In genomic region chr21:36330904-36331303, GRCh38 we compare ENCODE assay signal across 8 cellular contexts. TPM values are rescaled to one million over a fixed set of nuclear protein-coding genes. Genes with fewer than 3 reads are reported as not detected.
A peak's percentile ranks its signal among the peaks of the same experiment; 100 is the strongest.
DNase-seq lines count a peak whose midpoint lies in the region; ATAC-seq, FAIRE-seq and TF ChIP-seq lines count a peak whose summit lies in the region.

No MANE protein-coding gene starts in this region.

- H3K9ac ChIP-seq in Loucy (ENCODE audit: low read depth, low read length, poor library complexity, severe bottlenecking) = peak overlapping the region; percentile 4

- H3K27me3 ChIP-seq in Loucy (ENCODE audit: insufficient read depth, low read length, poor library complexity, severe bottlenecking) (no peaks in the 10 kb centered on the region), bronchial epithelial cell (ENCODE audit: control insufficient read depth, insufficient read depth, low read length) (no peaks in the 10 kb centered on the region)

- no peak overlapping the region for H2AFZ ChIP-seq in Loucy (ENCODE audit: low read length)

- peaks cover 6% of the 10 kb centered on the region; the same call in 1 of the 2 replicates for H3F3A ChIP-seq in Loucy (ENCODE audit: low read depth)

- H3K36me3 ChIP-seq in Loucy (ENCODE audit: insufficient read depth, low read length) (peaks cover 9% of the 10 kb centered on the region; the same call in 1 of the 2 replicates), bronchial epithelial cell (ENCODE audit: control insufficient read depth, insufficient read depth, low read length) (peaks cover 7% of the 10 kb centered on the region)

- peaks cover 22% of the 10 kb centered on the region for H3K4me1 ChIP-seq in Loucy (ENCODE audit: insufficient read depth, low read length, poor library complexity, severe bottlenecking)

- FAIRE-seq in bronchial epithelial cell (lab: Jason Lieb, UNC) = no peak

- peak overlapping the region; percentile 3 for H3K4me2 ChIP-seq in Loucy (ENCODE audit: low read depth, low read length, poor library complexity, severe bottlenecking)

- no peak overlapping the region for H3K27ac ChIP-seq in coronary artery

- H4K20me1 ChIP-seq in Loucy (ENCODE audit: insufficient read depth, low read length, poor library complexity, severe bottlenecking) = peaks cover 32% of the 10 kb centered on the region

- no peaks in the 10 kb centered on the region for H3K9me2 ChIP-seq in Loucy (replicated peaks; ENCODE audit: low read depth, low read length)

- intact Hi-C loops in Right ventricle myocardium inferior (cut with DNase I) = loop anchor here (5.0 kb wide), 1 partner anchor 189 kb away; no protein-coding TSS in a partner anchor
- intact Hi-C loops in cardiac septum (cut with DNase I) = loop anchor here (2.0 kb wide), 1 partner anchor 190 kb away; no protein-coding TSS in a partner anchor

- DNase-seq in Right ventricle myocardium inferior (ENCODE audit: missing footprints) (no peak), cardiac septum (ENCODE audit: low spot score) (no peak), T-helper 1 cell (peak in 4 of 5 donors; percentile 23 to 52 (median 34)), bronchial epithelial cell (ENCODE audit: low read depth) (peak; percentile 41), left kidney (ENCODE audit: low read depth, low spot score) (peak; percentile 69), coronary artery (ENCODE audit: low spot score) (no peak)
- peak; percentile 23 for DNase-seq in stimulated activated naive CD4-positive, alpha-beta T cell treated with Interleukin-2 at 50 U/mL for 16 hours (lab: John Stamatoyannopoulos, UW)

- no peak overlapping the region for H3K4me3 ChIP-seq in Loucy (ENCODE audit: low read length, poor library complexity, severe bottlenecking)
- H3K4me3 ChIP-seq in bronchial epithelial cell (ENCODE audit: low read depth, low read length) = no peak overlapping the region
- no peak overlapping the region for H3K4me3 ChIP-seq in coronary artery

- TF ChIP-seq CTCF in Loucy (conservative IDR thresholded peaks at IDR 0.05; ENCODE audit: low read length) = peak; percentile 84
- peak; percentile 66 for TF ChIP-seq CTCF in bronchial epithelial cell (IDR thresholded peaks at IDR 0.05; ENCODE audit: insufficient read depth, low read length, severe bottlenecking)
- no peak for TF ChIP-seq CTCF in coronary artery (IDR thresholded peaks at IDR 0.05)

- peak; percentile 68 for ATAC-seq in Right ventricle myocardium inferior

- H3K79me2 ChIP-seq in Loucy (ENCODE audit: insufficient read depth, low read length) = peaks cover 95% of the 10 kb centered on the region

- H3K9me3 ChIP-seq in Loucy (ENCODE audit: insufficient read depth, low read depth, low read length) = no peaks in the 10 kb centered on the region

RNA-seq across cellular contexts. Expression of gene MORC3, which starts 10.9 kb away (rescaled TPM):
- total RNA-seq in Right ventricle myocardium inferior = 21.6 TPM
- total RNA-seq in cardiac septum = 18.5 TPM
- 54.7 and 60.8 TPM in 2 replicates for total RNA-seq in bronchial epithelial cell

RNA-seq across cellular contexts. Expression of gene CHAF1B, which starts 54.3 kb away (rescaled TPM):
- total RNA-seq in Right ventricle myocardium inferior (1.3 TPM), cardiac septum (0.62 TPM), bronchial epithelial cell (1.1 and 1.3 TPM in 2 replicates)

Comparison
In these comparisons a context has a peak if more than half of its experiments do, and no peak if none do; other contexts are left out.
1. DNase-seq: peak in T-helper 1 cell (4 of 5), bronchial epithelial cell (single experiment), left kidney (single experiment) and stimulated activated naive CD4-positive, alpha-beta T cell treated with Interleukin-2 at 50 U/mL for 16 hours (single experiment); none in Right ventricle myocardium inferior (single experiment), cardiac septum (single experiment) and coronary artery (single experiment).